ENCODE assay signal across 37 cellular contexts in the genomic region with DNA sequence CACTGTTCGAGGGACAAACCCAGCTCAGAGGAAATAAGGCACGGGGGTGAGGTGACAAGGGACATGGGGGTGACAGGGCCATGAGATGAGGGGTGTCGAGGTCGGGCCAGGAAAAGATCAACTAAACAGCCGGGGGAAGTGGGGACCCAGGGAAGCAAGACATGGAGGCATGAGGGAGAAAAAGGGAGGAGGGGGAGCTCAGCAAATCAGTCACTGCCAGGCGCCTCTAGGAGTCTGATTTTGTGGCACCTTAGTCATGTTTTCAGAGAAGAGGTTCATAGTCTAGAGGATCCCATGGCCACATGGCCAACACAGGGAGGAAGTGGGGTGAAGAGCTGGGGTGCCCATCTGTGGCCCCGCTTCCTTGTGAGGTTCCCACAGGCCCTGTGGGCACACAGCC.
"Had no signal": no experiment of that assay in that cellular context is flagged by ENCODE, and none has a peak within 500 bp of the region (broad histone marks: within the 10 kb centered on the region; RNA-seq: fewer than 3 reads in every experiment).

No MANE protein-coding gene starts in this region.

- H3K4me1 ChIP-seq: adrenal gland, ascending aorta, body of pancreas, breast epithelium had no signal

- H3K27ac ChIP-seq: adrenal gland, ascending aorta, body of pancreas, brain microvascular endothelial cell, breast epithelium, cardiac muscle cell had no signal

- H3K27ac Mint-ChIP-seq: activated naive CD4-positive, alpha-beta T cell treated with anti-CD3 and anti-CD28 coated beads for 36 hours; activated naive CD4-positive, alpha-beta T cell treated with anti-CD3 and anti-CD28 coated beads, Interleukin-2, amount 50 U/mL, for 24 hours; activated naive CD4-positive, alpha-beta T cell treated with anti-CD3 and anti-CD28 coated beads, Interleukin-2, amount 50 U/mL, for 72 hours; activated naive CD8-positive, alpha-beta T cell; activated naive CD8-positive, alpha-beta T cell treated with anti-CD3 and anti-CD28 coated beads for 36 hours; activated naive CD8-positive, alpha-beta T cell treated with anti-CD3 and anti-CD28 coated beads, Interleukin-2, amount 10 ng/mL, durations not matched to agents 7 days and 5 days; activated naive CD8-positive, alpha-beta T cell treated with anti-CD3 and anti-CD28 coated beads, Interleukin-2, amount 50 U/mL, for 24 hours; activated T-cell treated with anti-CD3 and anti-CD28 coated beads, Interleukin-2, amount 50 U/mL, for 24 hours; activated T-cell treated with anti-CD3 and anti-CD28 coated beads, Interleukin-2, amount 50 U/mL, for 72 hours; activated T-helper 17 cell treated with anti-CD3 and anti-CD28 coated beads, Interleukin-2, amount 50 U/mL, for 72 hours; activated T-helper 2 cell treated with anti-CD3 and anti-CD28 coated beads, Interferon-gamma antibody, Interleukin-2, Interleukin-4, amounts not matched to agents 10 μg/mL and 5 μg/mL and 100 μg/mL, durations not matched to agents 14 hours and 24 hours and 36 hours; brain had no signal

- H3K4me1 Mint-ChIP-seq: activated naive CD4-positive, alpha-beta T cell treated with anti-CD3 and anti-CD28 coated beads, Interleukin-2, amount 10 ng/mL, durations not matched to agents 7 days and 5 days; activated naive CD4-positive, alpha-beta T cell treated with anti-CD3 and anti-CD28 coated beads, Interleukin-2, amount 50 U/mL, for 24 hours; activated naive CD8-positive, alpha-beta T cell treated with anti-CD3 and anti-CD28 coated beads for 36 hours; activated naive CD8-positive, alpha-beta T cell treated with anti-CD3 and anti-CD28 coated beads, Interleukin-2, amount 10 ng/mL, durations not matched to agents 7 days and 5 days; activated naive CD8-positive, alpha-beta T cell treated with anti-CD3 and anti-CD28 coated beads, Interleukin-2, amount 50 U/mL, for 24 hours; activated T-helper 17 cell treated with anti-CD3 and anti-CD28 coated beads, Interleukin-2, amount 50 U/mL, for 72 hours; brain; central memory CD8-positive, alpha-beta T cell had no signal

- H3K27me3 Mint-ChIP-seq: activated naive CD4-positive, alpha-beta T cell treated with anti-CD3 and anti-CD28 coated beads, Interleukin-2, amount 10 ng/mL, durations not matched to agents 7 days and 5 days; activated naive CD4-positive, alpha-beta T cell treated with anti-CD3 and anti-CD28 coated beads, Interleukin-2, amount 50 U/mL, for 24 hours; activated naive CD8-positive, alpha-beta T cell; activated naive CD8-positive, alpha-beta T cell treated with anti-CD3 and anti-CD28 coated beads for 36 hours; activated naive CD8-positive, alpha-beta T cell treated with anti-CD3 and anti-CD28 coated beads, Interleukin-2, amount 10 ng/mL, durations not matched to agents 7 days and 5 days; activated naive CD8-positive, alpha-beta T cell treated with anti-CD3 and anti-CD28 coated beads, Interleukin-2, amount 50 U/mL, for 24 hours; activated T-cell treated with anti-CD3 and anti-CD28 coated beads, Interleukin-2, amount 50 U/mL, for 24 hours; activated T-helper 17 cell treated with anti-CD3 and anti-CD28 coated beads, Interleukin-2, amount 50 U/mL, for 72 hours; brain; central memory CD8-positive, alpha-beta T cell had no signal

- H3K9me3 Mint-ChIP-seq: central memory CD8-positive, alpha-beta T cell had no signal

- ATAC-seq: activated naive CD4-positive, alpha-beta T cell treated with anti-CD3 and anti-CD28 coated beads, Interleukin-2, amount 50 U/mL, for 72 hours; activated naive CD8-positive, alpha-beta T cell treated with anti-CD3 and anti-CD28 coated beads, Interleukin-2, amount 50 U/mL, for 24 hours; activated T-cell treated with anti-CD3 and anti-CD28 coated beads, Interleukin-2, amount 50 U/mL, for 4 hours; activated T-cell treated with anti-CD3 and anti-CD28 coated beads, Interleukin-2, amount 50 U/mL, for 72 hours; activated T-helper 17 cell treated with anti-CD3 and anti-CD28 coated beads, Interleukin-2, amount 50 U/mL, for 72 hours; body of pancreas had no signal

- H3K4me3 ChIP-seq: adrenal gland, ascending aorta, body of pancreas, breast epithelium, cardiac muscle cell had no signal

- H3K36me3 Mint-ChIP-seq: activated naive CD4-positive, alpha-beta T cell treated with anti-CD3 and anti-CD28 coated beads, Interleukin-2, amount 10 ng/mL, durations not matched to agents 7 days and 5 days; activated naive CD4-positive, alpha-beta T cell treated with anti-CD3 and anti-CD28 coated beads, Interleukin-2, amount 50 U/mL, for 24 hours; activated naive CD8-positive, alpha-beta T cell; activated naive CD8-positive, alpha-beta T cell treated with anti-CD3 and anti-CD28 coated beads for 36 hours; activated naive CD8-positive, alpha-beta T cell treated with anti-CD3 and anti-CD28 coated beads, Interleukin-2, amount 10 ng/mL, durations not matched to agents 7 days and 5 days; brain had no signal

- H3K27me3 ChIP-seq: adrenal gland, ascending aorta, body of pancreas, brain microvascular endothelial cell, breast epithelium, cardiac muscle cell had no signal

- H3K4me3 Mint-ChIP-seq: activated naive CD4-positive, alpha-beta T cell treated with anti-CD3 and anti-CD28 coated beads for 36 hours; activated naive CD4-positive, alpha-beta T cell treated with anti-CD3 and anti-CD28 coated beads, Interleukin-2, amount 10 ng/mL, durations not matched to agents 7 days and 5 days; activated naive CD4-positive, alpha-beta T cell treated with anti-CD3 and anti-CD28 coated beads, Interleukin-2, amount 50 U/mL, for 24 hours; activated naive CD8-positive, alpha-beta T cell; activated naive CD8-positive, alpha-beta T cell treated with anti-CD3 and anti-CD28 coated beads for 36 hours; activated naive CD8-positive, alpha-beta T cell treated with anti-CD3 and anti-CD28 coated beads, Interleukin-2, amount 10 ng/mL, durations not matched to agents 7 days and 5 days; activated naive CD8-positive, alpha-beta T cell treated with anti-CD3 and anti-CD28 coated beads, Interleukin-2, amount 50 U/mL, for 24 hours; activated T-cell treated with anti-CD3 and anti-CD28 coated beads, Interleukin-2, amount 50 U/mL, for 24 hours; activated T-cell treated with anti-CD3 and anti-CD28 coated beads, Interleukin-2, amount 50 U/mL, for 4 hours; activated T-cell treated with anti-CD3 and anti-CD28 coated beads, Interleukin-2, amount 50 U/mL, for 72 hours; activated T-helper 17 cell treated with anti-CD3 and anti-CD28 coated beads, Interleukin-2, amount 50 U/mL, for 72 hours; brain; central memory CD8-positive, alpha-beta T cell had no signal

- H3K36me3 ChIP-seq: adrenal gland, ascending aorta, brain microvascular endothelial cell, breast epithelium, cardiac muscle cell had no signal

- H3K9me3 ChIP-seq: adrenal gland, ascending aorta had no signal

- DNase-seq: activated effector memory CD4-positive, alpha-beta T cell treated with anti-CD3 and anti-CD28 coated beads, Interleukin-2, amount 50 U/mL, for 16 hours; activated effector memory CD4-positive, alpha-beta T cell treated with Interleukin-2 at 50 U/mL for 16 hours; activated gamma-delta T cell; activated gamma-delta T cell treated with Interleukin-2 at 50 U/mL for 16 hours; activated naive CD4-positive, alpha-beta T cell; activated naive CD4-positive, alpha-beta T cell treated with anti-CD3 and anti-CD28 coated beads for 36 hours; activated naive CD4-positive, alpha-beta T cell treated with anti-CD3 and anti-CD28 coated beads, Interleukin-2, amount 10 ng/mL, durations not matched to agents 7 days and 5 days; activated naive CD4-positive, alpha-beta T cell treated with anti-CD3 and anti-CD28 coated beads, Interleukin-2, amount 50 U/mL, for 16 hours; activated naive CD4-positive, alpha-beta T cell treated with Interleukin-2 at 50 U/mL for 16 hours; activated naive CD8-positive, alpha-beta T cell treated with anti-CD3 and anti-CD28 coated beads for 36 hours; activated naive CD8-positive, alpha-beta T cell treated with anti-CD3 and anti-CD28 coated beads, Interleukin-2, amount 10 ng/mL, durations not matched to agents 7 days and 5 days; activated naive CD8-positive, alpha-beta T cell treated with anti-CD3 and anti-CD28 coated beads, Interleukin-2, amount 50 U/mL, for 24 hours; activated T-cell treated with anti-CD3 and anti-CD28 coated beads for 4 hours; activated T-cell treated with anti-CD3 and anti-CD28 coated beads, Interleukin-2, amount 50 U/mL, for 1 hour; activated T-cell treated with anti-CD3 and anti-CD28 coated beads, Interleukin-2, amount 50 U/mL, for 24 hours; activated T-cell treated with anti-CD3 and anti-CD28 coated beads, Interleukin-2, amount 50 U/mL, for 4 hours; activated T-cell treated with anti-CD3 and anti-CD28 coated beads, Interleukin-2, amount 50 U/mL, for 48 hours; activated T-cell treated with anti-CD3 and anti-CD28 coated beads, Interleukin-2, amount 50 U/mL, for 72 hours; adrenal gland; amniotic stem cell; amygdala; aorta; body of pancreas; brain microvascular endothelial cell; caudate nucleus; central memory CD4-positive, alpha-beta T cell; cerebellar nuclear complex had no signal
